Comparison of ENCODE assay signal across 1 cellular context in the genomic region with DNA sequence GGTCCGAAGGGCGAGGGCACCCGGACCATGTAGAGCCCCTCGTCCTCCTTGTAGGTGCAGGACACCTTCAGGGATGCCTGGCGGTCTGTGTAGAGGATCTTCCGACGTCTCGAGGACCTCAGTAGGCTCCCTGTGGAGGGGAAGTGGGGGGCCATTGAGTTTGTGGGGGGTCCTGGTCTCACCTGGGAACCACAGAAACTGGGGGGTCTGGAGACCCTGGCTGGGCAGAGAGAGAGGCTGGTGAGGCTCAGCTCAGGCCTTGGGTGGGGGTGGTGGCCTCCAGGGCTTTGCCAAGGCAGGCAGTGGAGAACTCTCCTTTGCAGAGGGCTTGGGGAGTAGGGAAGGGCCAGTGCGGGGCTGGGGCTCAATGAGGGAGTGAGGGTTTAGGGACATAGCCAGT.
TF ChIP-seq lines count a peak whose summit lies in the region.

No MANE protein-coding gene starts in this region.

TF ChIP-seq in GM23338, 12 proteins besides CTCF, POLR2A, EP300 and RAD21 (continued from another document):
- TF ChIP-seq, protein P1, sequence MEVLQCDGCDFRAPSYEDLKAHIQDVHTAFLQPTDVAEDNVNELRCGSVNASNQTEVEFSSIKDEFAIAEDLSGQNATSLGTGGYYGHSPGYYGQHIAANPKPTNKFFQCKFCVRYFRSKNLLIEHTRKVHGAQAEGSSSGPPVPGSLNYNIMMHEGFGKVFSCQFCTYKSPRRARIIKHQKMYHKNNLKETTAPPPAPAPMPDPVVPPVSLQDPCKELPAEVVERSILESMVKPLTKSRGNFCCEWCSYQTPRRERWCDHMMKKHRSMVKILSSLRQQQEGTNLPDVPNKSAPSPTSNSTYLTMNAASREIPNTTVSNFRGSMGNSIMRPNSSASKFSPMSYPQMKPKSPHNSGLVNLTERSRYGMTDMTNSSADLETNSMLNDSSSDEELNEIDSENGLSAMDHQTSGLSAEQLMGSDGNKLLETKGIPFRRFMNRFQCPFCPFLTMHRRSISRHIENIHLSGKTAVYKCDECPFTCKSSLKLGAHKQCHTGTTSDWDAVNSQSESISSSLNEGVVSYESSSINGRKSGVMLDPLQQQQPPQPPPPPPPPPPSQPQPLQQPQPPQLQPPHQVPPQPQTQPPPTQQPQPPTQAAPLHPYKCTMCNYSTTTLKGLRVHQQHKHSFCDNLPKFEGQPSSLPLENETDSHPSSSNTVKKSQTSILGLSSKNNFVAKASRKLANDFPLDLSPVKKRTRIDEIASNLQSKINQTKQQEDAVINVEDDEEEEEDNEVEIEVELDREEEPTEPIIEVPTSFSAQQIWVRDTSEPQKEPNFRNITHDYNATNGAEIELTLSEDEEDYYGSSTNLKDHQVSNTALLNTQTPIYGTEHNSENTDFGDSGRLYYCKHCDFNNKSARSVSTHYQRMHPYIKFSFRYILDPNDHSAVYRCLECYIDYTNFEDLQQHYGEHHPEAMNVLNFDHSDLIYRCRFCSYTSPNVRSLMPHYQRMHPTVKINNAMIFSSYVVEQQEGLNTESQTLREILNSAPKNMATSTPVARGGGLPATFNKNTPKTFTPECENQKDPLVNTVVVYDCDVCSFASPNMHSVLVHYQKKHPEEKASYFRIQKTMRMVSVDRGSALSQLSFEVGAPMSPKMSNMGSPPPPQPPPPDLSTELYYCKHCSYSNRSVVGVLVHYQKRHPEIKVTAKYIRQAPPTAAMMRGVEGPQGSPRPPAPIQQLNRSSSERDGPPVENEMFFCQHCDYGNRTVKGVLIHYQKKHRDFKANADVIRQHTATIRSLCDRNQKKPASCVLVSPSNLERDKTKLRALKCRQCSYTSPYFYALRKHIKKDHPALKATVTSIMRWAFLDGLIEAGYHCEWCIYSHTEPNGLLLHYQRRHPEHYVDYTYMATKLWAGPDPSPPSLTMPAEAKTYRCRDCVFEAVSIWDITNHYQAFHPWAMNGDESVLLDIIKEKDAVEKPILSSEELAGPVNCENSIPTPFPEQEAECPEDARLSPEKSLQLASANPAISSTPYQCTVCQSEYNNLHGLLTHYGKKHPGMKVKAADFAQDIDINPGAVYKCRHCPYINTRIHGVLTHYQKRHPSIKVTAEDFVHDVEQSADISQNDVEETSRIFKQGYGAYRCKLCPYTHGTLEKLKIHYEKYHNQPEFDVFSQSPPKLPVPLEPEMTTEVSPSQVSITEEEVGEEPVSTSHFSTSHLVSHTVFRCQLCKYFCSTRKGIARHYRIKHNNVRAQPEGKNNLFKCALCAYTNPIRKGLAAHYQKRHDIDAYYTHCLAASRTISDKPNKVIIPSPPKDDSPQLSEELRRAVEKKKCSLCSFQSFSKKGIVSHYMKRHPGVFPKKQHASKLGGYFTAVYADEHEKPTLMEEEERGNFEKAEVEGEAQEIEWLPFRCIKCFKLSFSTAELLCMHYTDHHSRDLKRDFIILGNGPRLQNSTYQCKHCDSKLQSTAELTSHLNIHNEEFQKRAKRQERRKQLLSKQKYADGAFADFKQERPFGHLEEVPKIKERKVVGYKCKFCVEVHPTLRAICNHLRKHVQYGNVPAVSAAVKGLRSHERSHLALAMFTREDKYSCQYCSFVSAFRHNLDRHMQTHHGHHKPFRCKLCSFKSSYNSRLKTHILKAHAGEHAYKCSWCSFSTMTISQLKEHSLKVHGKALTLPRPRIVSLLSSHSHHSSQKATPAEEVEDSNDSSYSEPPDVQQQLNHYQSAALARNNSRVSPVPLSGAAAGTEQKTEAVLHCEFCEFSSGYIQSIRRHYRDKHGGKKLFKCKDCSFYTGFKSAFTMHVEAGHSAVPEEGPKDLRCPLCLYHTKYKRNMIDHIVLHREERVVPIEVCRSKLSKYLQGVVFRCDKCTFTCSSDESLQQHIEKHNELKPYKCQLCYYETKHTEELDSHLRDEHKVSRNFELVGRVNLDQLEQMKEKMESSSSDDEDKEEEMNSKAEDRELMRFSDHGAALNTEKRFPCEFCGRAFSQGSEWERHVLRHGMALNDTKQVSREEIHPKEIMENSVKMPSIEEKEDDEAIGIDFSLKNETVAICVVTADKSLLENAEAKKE (CRISPR knock-in tag; IDR thresholded peaks at IDR 0.05), result no peak
- no peak for TF ChIP-seq ZNF331 (CRISPR knock-in tag; IDR thresholded peaks at IDR 0.05; ENCODE audit: low read depth)
- TF ChIP-seq POLR2AphosphoS5 (IDR thresholded peaks at IDR 0.05; ENCODE audit: low read depth), result no peak
- TF ChIP-seq NANOG (IDR thresholded peaks at IDR 0.05; ENCODE audit: borderline replicate concordance), result no peak
- no peak for TF ChIP-seq ZNF114 (CRISPR knock-in tag; IDR thresholded peaks at IDR 0.05)
- TF ChIP-seq, protein P2, sequence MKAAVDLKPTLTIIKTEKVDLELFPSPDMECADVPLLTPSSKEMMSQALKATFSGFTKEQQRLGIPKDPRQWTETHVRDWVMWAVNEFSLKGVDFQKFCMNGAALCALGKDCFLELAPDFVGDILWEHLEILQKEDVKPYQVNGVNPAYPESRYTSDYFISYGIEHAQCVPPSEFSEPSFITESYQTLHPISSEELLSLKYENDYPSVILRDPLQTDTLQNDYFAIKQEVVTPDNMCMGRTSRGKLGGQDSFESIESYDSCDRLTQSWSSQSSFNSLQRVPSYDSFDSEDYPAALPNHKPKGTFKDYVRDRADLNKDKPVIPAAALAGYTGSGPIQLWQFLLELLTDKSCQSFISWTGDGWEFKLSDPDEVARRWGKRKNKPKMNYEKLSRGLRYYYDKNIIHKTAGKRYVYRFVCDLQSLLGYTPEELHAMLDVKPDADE (IDR thresholded peaks at IDR 0.05), result no peak
- no peak for TF ChIP-seq JUNB (IDR thresholded peaks at IDR 0.05; ENCODE audit: unreplicated experiment)
- no peak for TF ChIP-seq EZH2phosphoT487 (IDR thresholded peaks at IDR 0.05; ENCODE audit: unreplicated experiment)
- no peak for TF ChIP-seq STAT1 (IDR thresholded peaks at IDR 0.05; ENCODE audit: unreplicated experiment)
